20 cellular contexts compared by ENCODE assay signal in the genomic region with DNA sequence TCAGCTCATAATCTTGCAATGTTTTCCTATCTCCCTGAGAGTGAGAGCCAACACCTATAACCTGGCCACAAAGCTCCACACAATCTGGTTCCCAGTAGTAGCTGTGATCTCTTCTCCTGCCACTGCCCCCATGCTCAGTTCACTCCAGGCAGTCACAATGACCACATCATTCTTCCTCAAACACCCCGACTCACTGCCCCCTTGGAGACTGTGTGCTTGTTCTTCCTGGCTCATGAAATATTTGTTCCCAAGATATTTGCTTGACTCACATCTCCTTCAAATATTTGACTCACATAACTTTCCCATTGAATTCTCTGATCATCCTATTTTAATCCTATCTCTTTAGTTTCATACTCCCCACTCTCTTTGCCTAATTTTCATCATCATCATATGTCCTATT.
A peak's percentile ranks its signal among the peaks of the same experiment; 100 is the strongest.
DNase-seq lines count a peak whose midpoint lies in the region; ATAC-seq, FAIRE-seq and TF ChIP-seq lines count a peak whose summit lies in the region.
"Had no signal": no experiment of that assay in that cellular context is flagged by ENCODE, and none has a peak within 500 bp of the region (broad histone marks: within the 10 kb centered on the region; RNA-seq: fewer than 3 reads in every experiment).

No MANE protein-coding gene starts in this region.

- H3K79me1 ChIP-seq in mesendoderm (ENCODE audit: low read length): no peaks in the 10 kb centered on the region

- no peak for TF ChIP-seq POLR2A in GM12891 (IDR thresholded peaks at IDR 0.05; ENCODE audit: low read depth, low read length)

- intact Hi-C loops in PC-3 (cut with micrococcal nuclease): no loop called here

- H4K5ac ChIP-seq in mesendoderm (ENCODE audit: low read length): no peak overlapping the region

- BruUV-seq in PC-3 (replicated peaks; lab: Mats Ljungman, UMichigan): no TSS peak

- H2BK120ac ChIP-seq in mesendoderm (ENCODE audit: low read depth, low read length): no peak overlapping the region

- H4K20me1 ChIP-seq in PC-3 (ENCODE audit: low read length): no peaks in the 10 kb centered on the region

- CTCF ChIA-PET in PC-3 (lab: Charles Lee): no interaction called here

- TF ChIP-seq CTCF in PC-3 (conservative IDR thresholded peaks at IDR 0.05; ENCODE audit: low read depth, low read length): no peak

- H3K23ac ChIP-seq in mesendoderm (ENCODE audit: low read length): no peak overlapping the region

- H3K27me3 ChIP-seq in PC-3 (ENCODE audit: low read length): no peaks in the 10 kb centered on the region
- H3K27me3 ChIP-seq in mesendoderm (ENCODE audit: insufficient read depth, low read length, poor library complexity): no peaks in the 10 kb centered on the region
- H3K27me3 ChIP-seq: cardiac muscle cell had no signal

- in situ Hi-C loops in G401 (cut with HindIII; ENCODE audit: low sequenced_read_pairs): no loop called here

- no CpG with 5 or more reads among the region's 1 CpG for WGBS in mesendoderm (ENCODE audit: extremely low coverage, insufficient coverage, low lambda C conversion rate)

- H3K27ac ChIP-seq in PC-3 (ENCODE audit: low read length): peak overlapping the region; percentile 100
- peak overlapping the region; percentile 63 for H3K27ac ChIP-seq in epithelial cell of prostate
- H3K27ac ChIP-seq in mesendoderm (ENCODE audit: low read depth, low read length): no peak overlapping the region
- H3K27ac ChIP-seq: cardiac muscle cell, parathyroid adenoma had no signal

- ATAC-seq in PC-3: peak; percentile 92
- ATAC-seq: activated naive CD4-positive, alpha-beta T cell treated with anti-CD3 and anti-CD28 coated beads, Interleukin-2, amount 50 U/mL, for 72 hours; left lobe of liver; Right ventricle myocardium inferior; T-cell had no signal

- H3K4me3 ChIP-seq in PC-3 (ENCODE audit: low read length) (no peak overlapping the region), mesendoderm (ENCODE audit: low read length) (no peak overlapping the region)
- H3K4me3 ChIP-seq: cardiac muscle cell, skin epidermis had no signal

- no peak overlapping the region for H2BK15ac ChIP-seq in mesendoderm (replicated peaks; ENCODE audit: low read depth)

- peaks cover 16% of the 10 kb centered on the region for H3F3A ChIP-seq in PC-3 (ENCODE audit: low read length, unreplicated experiment)

- no peak overlapping the region for H2BK5ac ChIP-seq in mesendoderm (ENCODE audit: low read length)

- no peaks in the 10 kb centered on the region for H3K9me2 ChIP-seq in PC-3 (replicated peaks; ENCODE audit: low read length)

- H3K36me3 ChIP-seq in PC-3 (ENCODE audit: low read depth, low read length) (peaks cover 7% of the 10 kb centered on the region; the same call in 1 of the 2 replicates), mesendoderm (ENCODE audit: control insufficient read depth, insufficient read depth, low read length) (no peaks in the 10 kb centered on the region)
- H3K36me3 ChIP-seq: cardiac muscle cell had no signal

- H3K4me1 ChIP-seq in PC-3 (ENCODE audit: insufficient read depth, low read length): peaks cover 60% of the 10 kb centered on the region
- no peaks in the 10 kb centered on the region for H3K4me1 ChIP-seq in mesendoderm (ENCODE audit: control insufficient read depth, low read depth, low read length)
- H3K4me1 ChIP-seq: parathyroid adenoma had no signal

- no peak overlapping the region for H2AK5ac ChIP-seq in mesendoderm (ENCODE audit: low read length)

- no peak overlapping the region for H3K4ac ChIP-seq in mesendoderm (ENCODE audit: low read depth, low read length)

- peak overlapping the region; percentile 84 for H3K9ac ChIP-seq in PC-3 (ENCODE audit: low read length)
- no peak overlapping the region for H3K9ac ChIP-seq in mesendoderm (ENCODE audit: low read length)
- H3K9ac ChIP-seq: parathyroid adenoma had no signal

- peaks cover 6% of the 10 kb centered on the region; the same call in 1 of the 2 replicates for H3K9me3 ChIP-seq in PC-3 (ENCODE audit: low read length)

- H3K4me2 ChIP-seq in PC-3 (ENCODE audit: low read length) (peak overlapping the region; percentile 58), mesendoderm (ENCODE audit: low read length) (no peak overlapping the region)

- H3K79me2 ChIP-seq in PC-3 (ENCODE audit: low read length): no peaks in the 10 kb centered on the region
- H3K79me2 ChIP-seq in mesendoderm (ENCODE audit: control insufficient read depth, insufficient read depth, low read length): no peaks in the 10 kb centered on the region
- H3K79me2 ChIP-seq: parathyroid adenoma had no signal

- H4K8ac ChIP-seq in mesendoderm (ENCODE audit: low read depth, low read length): no peak overlapping the region

- DNase-seq in EH (ENCODE audit: low read depth): peak; percentile 51
- peak; percentile 84 for DNase-seq in PC-3
- no peak for DNase-seq in epithelial cell of prostate (ENCODE audit: low read depth, low spot score)
- peak; percentile 7 for DNase-seq in mesendoderm
- DNase-seq in G401 (ENCODE audit: low spot score): no peak
- DNase-seq in NAMALWA (ENCODE audit: low spot score): no peak
- DNase-seq in GM12891 (ENCODE audit: insufficient read length, low spot score): no peak
- DNase-seq in nucleus accumbens (lab: John Stamatoyannopoulos, UW): no peak
- DNase-seq: activated CD4-positive, alpha-beta memory T cell treated with anti-CD3 and anti-CD28 coated beads, Interleukin-2, amount 10 ng/mL, durations not matched to agents 7 days and 5 days; activated T-cell treated with anti-CD3 and anti-CD28 coated beads, Interleukin-2, amount 50 U/mL, for 24 hours; GF-D8; stimulated activated CD4-positive, alpha-beta T cell treated with anti-CD3 and anti-CD28 coated beads, Interleukin-4, amount 100 ng/mL, for 4 hours; stimulated activated CD8-positive, alpha-beta memory T cell treated with anti-CD3 and anti-CD28 coated beads, Interleukin-4, amount 100 ng/mL, for 48 hours; T-cell had no signal

- FAIRE-seq in GM12891 (lab: Jason Lieb, UNC): no peak

- H3K56ac ChIP-seq in mesendoderm (ENCODE audit: low read length): no peak overlapping the region

- no peak overlapping the region for H2AFZ ChIP-seq in PC-3 (ENCODE audit: low read length)
- H2AFZ ChIP-seq: parathyroid adenoma had no signal

- POLR2A ChIA-PET in PC-3 (lab: Charles Lee; ENCODE audit: unreplicated experiment): interaction anchor here (0.7 kb wide), 1 partner anchor 36 kb away, joined by 11 read pairs; no protein-coding TSS in a partner anchor

- H3K18ac ChIP-seq in mesendoderm (ENCODE audit: low read length): no peak overlapping the region

TF ChIP-seq in GM12891, 5 proteins besides CTCF, POLR2A, EP300 and RAD21:
- TF ChIP-seq POLR2AphosphoS5 (IDR thresholded peaks at IDR 0.05; ENCODE audit: low read depth, low read length): no peak

Comparison
In these comparisons a context has a peak if more than half of its experiments do, and no peak if none do; other contexts are left out.
1. DNase-seq: peak in EH (single experiment), PC-3 (single experiment) and mesendoderm (single experiment); none in epithelial cell of prostate (single experiment), G401 (single experiment), NAMALWA (single experiment), GM12891 (single experiment) and nucleus accumbens (0 of 56).